ENCODE assay signal across 16 cellular contexts in the genomic region with DNA sequence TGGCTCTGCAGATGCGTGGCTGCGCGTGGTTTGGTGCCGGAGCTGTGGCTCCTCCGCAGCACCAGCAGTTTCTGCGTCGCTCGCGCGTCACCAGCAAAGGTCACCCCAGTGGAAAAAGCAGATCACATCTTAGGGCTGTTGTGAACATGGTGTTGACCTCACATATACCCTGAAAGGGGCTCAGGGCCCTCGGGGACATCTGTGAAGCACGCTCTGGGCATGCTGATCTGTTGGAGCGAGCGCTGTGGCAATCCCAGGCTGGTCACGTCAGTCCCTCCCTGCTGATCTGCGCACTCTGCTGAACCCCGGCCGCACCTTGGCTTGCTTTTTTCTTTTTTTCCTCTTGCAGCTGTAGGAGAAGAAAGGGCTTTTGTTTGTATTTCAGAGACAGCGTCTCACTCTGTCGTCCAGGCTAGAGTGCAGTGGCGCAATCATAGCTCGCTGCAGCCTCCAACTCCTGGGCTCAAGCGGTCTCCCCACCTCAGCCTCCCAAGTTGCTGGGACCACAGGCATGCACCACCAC. TPM values are rescaled to one million over a fixed set of nuclear protein-coding genes. Genes with fewer than 3 reads are reported as not detected.
A peak's percentile ranks its signal among the peaks of the same experiment; 100 is the strongest.
DNase-seq lines count a peak whose midpoint lies in the region; ATAC-seq and TF ChIP-seq lines count a peak whose summit lies in the region.
"Had no signal": no experiment of that assay in that cellular context is flagged by ENCODE, and none has a peak within 500 bp of the region (broad histone marks: within the 10 kb centered on the region; RNA-seq: fewer than 3 reads in every experiment).

No MANE protein-coding gene starts in this region.

- H3K9me3 ChIP-seq in gastroesophageal sphincter = no peaks in the 10 kb centered on the region
- H3K9me3 ChIP-seq: SJSA1, vagina had no signal

- H3K4me3 Mint-ChIP-seq in activated naive CD4-positive, alpha-beta T cell treated with anti-CD3 and anti-CD28 coated beads for 36 hours = no peak overlapping the region
- no peak overlapping the region for H3K4me3 Mint-ChIP-seq in activated T-helper 2 cell treated with anti-CD3 and anti-CD28 coated beads, Interferon-gamma antibody, Interleukin-2, Interleukin-4, amounts not matched to agents 10 μg/mL and 5 μg/mL and 100 μg/mL, durations not matched to agents 14 hours and 24 hours and 36 hours (ENCODE audit: low read depth)

- H3K4me1 ChIP-seq in gastroesophageal sphincter = peaks cover 5 to 72% (median 34%) of the 10 kb centered on the region in 3 donors

- H3K4me3 ChIP-seq in gastroesophageal sphincter = no peak overlapping the region
- H3K4me3 ChIP-seq: SJSA1, vagina had no signal

- peaks cover 0 to 27% of the 10 kb centered on the region in 2 donors for H3K36me3 ChIP-seq in gastroesophageal sphincter

- TF ChIP-seq EP300 in gastroesophageal sphincter (IDR thresholded peaks at IDR 0.05) = no peak

- H3K9me3 Mint-ChIP-seq in activated naive CD4-positive, alpha-beta T cell treated with anti-CD3 and anti-CD28 coated beads, Interleukin-2, amount 50 U/mL, for 72 hours = no peaks in the 10 kb centered on the region
- H3K9me3 Mint-ChIP-seq in activated naive CD4-positive, alpha-beta T cell treated with anti-CD3 and anti-CD28 coated beads for 36 hours = no peaks in the 10 kb centered on the region
- H3K9me3 Mint-ChIP-seq in activated T-helper 2 cell treated with anti-CD3 and anti-CD28 coated beads, Interferon-gamma antibody, Interleukin-2, Interleukin-4, amounts not matched to agents 10 μg/mL and 5 μg/mL and 100 μg/mL, durations not matched to agents 14 hours and 24 hours and 36 hours = no peaks in the 10 kb centered on the region

- WGBS in gastroesophageal sphincter (ENCODE audit: low coverage in 1 of 2), 2 donors = 87 to 94% methylated on average over 5 to 22 of the region's 23 CpGs

- H3K4me1 Mint-ChIP-seq in activated naive CD4-positive, alpha-beta T cell treated with anti-CD3 and anti-CD28 coated beads for 36 hours (ENCODE audit: low read depth) = peaks cover 73% of the 10 kb centered on the region
- H3K4me1 Mint-ChIP-seq in activated T-helper 2 cell treated with anti-CD3 and anti-CD28 coated beads, Interferon-gamma antibody, Interleukin-2, Interleukin-4, amounts not matched to agents 10 μg/mL and 5 μg/mL and 100 μg/mL, durations not matched to agents 14 hours and 24 hours and 36 hours (ENCODE audit: low read depth) = peaks cover 50% of the 10 kb centered on the region

- H3K27ac Mint-ChIP-seq in activated naive CD4-positive, alpha-beta T cell treated with anti-CD3 and anti-CD28 coated beads, Interleukin-2, amount 50 U/mL, for 72 hours = peak overlapping the region; percentile 50 to 62
- no peak overlapping the region for H3K27ac Mint-ChIP-seq in activated naive CD4-positive, alpha-beta T cell treated with anti-CD3 and anti-CD28 coated beads for 36 hours
- peak overlapping the region; percentile 61 for H3K27ac Mint-ChIP-seq in activated T-helper 2 cell treated with anti-CD3 and anti-CD28 coated beads, Interferon-gamma antibody, Interleukin-2, Interleukin-4, amounts not matched to agents 10 μg/mL and 5 μg/mL and 100 μg/mL, durations not matched to agents 14 hours and 24 hours and 36 hours

- H3K27me3 Mint-ChIP-seq in activated naive CD4-positive, alpha-beta T cell treated with anti-CD3 and anti-CD28 coated beads for 36 hours (ENCODE audit: low read depth) = no peaks in the 10 kb centered on the region
- H3K27me3 Mint-ChIP-seq in activated T-helper 2 cell treated with anti-CD3 and anti-CD28 coated beads, Interferon-gamma antibody, Interleukin-2, Interleukin-4, amounts not matched to agents 10 μg/mL and 5 μg/mL and 100 μg/mL, durations not matched to agents 14 hours and 24 hours and 36 hours (ENCODE audit: low read depth) = no peaks in the 10 kb centered on the region

- H3K27me3 ChIP-seq in gastroesophageal sphincter = no peaks in the 10 kb centered on the region
- H3K27me3 ChIP-seq: SJSA1, vagina had no signal

- CTCF ChIA-PET in activated naive CD4-positive, alpha-beta T cell treated with anti-CD3 and anti-CD28 coated beads for 36 hours (lab: Charles Lee) = no interaction called here

- no peak for DNase-seq in activated naive CD4-positive, alpha-beta T cell treated with anti-CD3 and anti-CD28 coated beads, Interleukin-2, amount 50 U/mL, for 72 hours (ENCODE audit: low spot score in 2 of 2)
- no peak for DNase-seq in activated naive CD4-positive, alpha-beta T cell treated with anti-CD3 and anti-CD28 coated beads for 36 hours
- DNase-seq in activated T-helper 2 cell treated with anti-CD3 and anti-CD28 coated beads, Interferon-gamma antibody, Interleukin-2, Interleukin-4, amounts not matched to agents 10 μg/mL and 5 μg/mL and 100 μg/mL, durations not matched to agents 14 hours and 24 hours and 36 hours (ENCODE audit: low spot score) = no peak
- DNase-seq in midbrain (lab: John Stamatoyannopoulos, UW) (peak; percentile 33), substantia nigra (lab: John Stamatoyannopoulos, UW) (peak in 26 of 49 donors; percentile 15 to 70 (median 37)), T1000 (lab: John Stamatoyannopoulos, UW) (no peak)
- no peak for DNase-seq in central memory CD4-positive, alpha-beta T cell
- DNase-seq: activated CD4-positive, CD25-positive, alpha-beta regulatory T cell; DMS79 treated with DMSO at 0.1 percent for 48 hours; left cardiac atrium; MV-4-11; NCI-H2171 treated with DMSO at 0.1 percent for 48 hours had no signal

- intact Hi-C loops in activated naive CD4-positive, alpha-beta T cell treated with anti-CD3 and anti-CD28 coated beads for 36 hours (cut with micrococcal nuclease) = loop anchor here (10.0 kb wide), 1 partner anchor 953 kb away; no protein-coding TSS in a partner anchor
- intact Hi-C loops in activated T-helper 2 cell treated with anti-CD3 and anti-CD28 coated beads, Interferon-gamma antibody, Interleukin-2, Interleukin-4, amounts not matched to agents 10 μg/mL and 5 μg/mL and 100 μg/mL, durations not matched to agents 14 hours and 24 hours and 36 hours (cut with micrococcal nuclease) = no loop called here

- peak overlapping the region; percentile 97 for H3K27ac ChIP-seq in substantia nigra (ENCODE audit: low read depth, low read length, poor library complexity, severe bottlenecking)
- peak overlapping the region in 1 of 4 donors; percentile 93 for H3K27ac ChIP-seq in gastroesophageal sphincter
- H3K27ac ChIP-seq: parathyroid adenoma, SJSA1 had no signal

- ATAC-seq in activated naive CD4-positive, alpha-beta T cell treated with anti-CD3 and anti-CD28 coated beads, Interleukin-2, amount 50 U/mL, for 72 hours = peak in 1 of 2 donors; percentile 11
- no peak for ATAC-seq in gastroesophageal sphincter
- ATAC-seq: left cardiac atrium had no signal

- TF ChIP-seq POLR2A in gastroesophageal sphincter (IDR thresholded peaks at IDR 0.05) = no peak

- TF ChIP-seq CTCF in gastroesophageal sphincter (IDR thresholded peaks at IDR 0.05) = no peak

- H3K36me3 Mint-ChIP-seq in activated naive CD4-positive, alpha-beta T cell treated with anti-CD3 and anti-CD28 coated beads, Interleukin-2, amount 50 U/mL, for 72 hours = peaks cover 5 to 20% of the 10 kb centered on the region in 2 donors
- peaks cover 33% of the 10 kb centered on the region for H3K36me3 Mint-ChIP-seq in activated naive CD4-positive, alpha-beta T cell treated with anti-CD3 and anti-CD28 coated beads for 36 hours (ENCODE audit: low read depth)
- peaks cover 40% of the 10 kb centered on the region for H3K36me3 Mint-ChIP-seq in activated T-helper 2 cell treated with anti-CD3 and anti-CD28 coated beads, Interferon-gamma antibody, Interleukin-2, Interleukin-4, amounts not matched to agents 10 μg/mL and 5 μg/mL and 100 μg/mL, durations not matched to agents 14 hours and 24 hours and 36 hours (ENCODE audit: low read depth)

RNA-seq across cellular contexts. Expression of gene AP5Z1, which starts 33.3 kb away (rescaled TPM):
- 10 to 100 TPM; 35.2 to 39.0 TPM for total RNA-seq in activated naive CD4-positive, alpha-beta T cell treated with anti-CD3 and anti-CD28 coated beads, Interleukin-2, amount 50 U/mL, for 72 hours
- total RNA-seq in activated naive CD4-positive, alpha-beta T cell treated with anti-CD3 and anti-CD28 coated beads for 36 hours = 10 to 100 TPM; 15.3 to 18.1 TPM
- total RNA-seq in activated T-helper 2 cell treated with anti-CD3 and anti-CD28 coated beads, Interferon-gamma antibody, Interleukin-2, Interleukin-4, amounts not matched to agents 10 μg/mL and 5 μg/mL and 100 μg/mL, durations not matched to agents 14 hours and 24 hours and 36 hours = 41.5 and 45.9 TPM in 2 replicates
- 10 to 100 TPM; 13.0 to 33.9 (median 26.8) TPM for total RNA-seq in gastroesophageal sphincter

Comparison
In these comparisons a context has a peak if more than half of its experiments do, and no peak if none do; other contexts are left out.
1. DNase-seq: peak in midbrain (single experiment) and substantia nigra (26 of 49); none in activated naive CD4-positive, alpha-beta T cell treated with anti-CD3 and anti-CD28 coated beads, Interleukin-2, amount 50 U/mL, for 72 hours (0 of 2), activated naive CD4-positive, alpha-beta T cell treated with anti-CD3 and anti-CD28 coated beads for 36 hours (single experiment), activated T-helper 2 cell treated with anti-CD3 and anti-CD28 coated beads, Interferon-gamma antibody, Interleukin-2, Interleukin-4, amounts not matched to agents 10 μg/mL and 5 μg/mL and 100 μg/mL, durations not matched to agents 14 hours and 24 hours and 36 hours (single experiment), central memory CD4-positive, alpha-beta T cell (single experiment) and T1000 (single experiment).